In genomic region chr12:118376089-118377004, GRCh38 we compare ENCODE assay signal across 1 cellular context.
TF ChIP-seq lines count a peak whose summit lies in the region.

Gene SUDS3 (plus strand): TSS chr12:118376555. CDS start chr12:118376692, 137 bp downstream.

TF ChIP-seq in HepG2, 621 proteins besides CTCF, POLR2A, EP300 and RAD21 (continued from another document and continues in another):
- TF ChIP-seq ARID4A (CRISPR knock-in tag; IDR thresholded peaks at IDR 0.05; ENCODE audit: borderline replicate concordance) (peak; percentile 93), HOMEZ (CRISPR knock-in tag; IDR thresholded peaks at IDR 0.05; ENCODE audit: low read depth) (peak; percentile 28; the same call in 1 of the 2 replicates), PBX2 (CRISPR knock-in tag; IDR thresholded peaks at IDR 0.05) (no peak), ZFY (CRISPR knock-in tag; IDR thresholded peaks at IDR 0.05) (peak; percentile 76), SAFB2 (CRISPR knock-in tag; IDR thresholded peaks at IDR 0.05; ENCODE audit: borderline replicate concordance, low read depth) (0 out of 2 replicates have a peak, but pooled peaks have one; percentile 42), ZNF766 (CRISPR knock-in tag; IDR thresholded peaks at IDR 0.05; ENCODE audit: borderline replicate concordance) (no peak), RFX3 (CRISPR knock-in tag; IDR thresholded peaks at IDR 0.05) (peak; percentile 41; the same call in 1 of the 2 replicates), ZXDC (CRISPR knock-in tag; IDR thresholded peaks at IDR 0.05) (no peak), ZNF562 (CRISPR knock-in tag; IDR thresholded peaks at IDR 0.05; ENCODE audit: borderline replicate concordance) (no peak), PHF8 (CRISPR knock-in tag; IDR thresholded peaks at IDR 0.05) (peak; percentile 61), PAWR (CRISPR knock-in tag; IDR thresholded peaks at IDR 0.05; ENCODE audit: borderline replicate concordance) (no peak; the same call in 1 of the 2 replicates), KLF6 (CRISPR knock-in tag; IDR thresholded peaks at IDR 0.05) (peak; percentile 33; the same call in 1 of the 2 replicates), ZNF333 (CRISPR knock-in tag; IDR thresholded peaks at IDR 0.05; ENCODE audit: borderline replicate concordance) (no peak; the same call in 1 of the 2 replicates), ZNF782 (CRISPR knock-in tag; IDR thresholded peaks at IDR 0.05; ENCODE audit: borderline replicate concordance) (no peak), ZNF292 (CRISPR knock-in tag; IDR thresholded peaks at IDR 0.05; ENCODE audit: borderline replicate concordance, low read depth) (no peak), BORCS8-MEF2B (CRISPR knock-in tag; IDR thresholded peaks at IDR 0.05) (no peak), CSRNP2 (CRISPR knock-in tag; conservative IDR thresholded peaks at IDR 0.05; ENCODE audit: low read depth) (no peak), RXRB (CRISPR knock-in tag; IDR thresholded peaks at IDR 0.05; ENCODE audit: borderline replicate concordance) (peak; percentile 29; the same call in 1 of the 2 replicates), FIP1L1 (IDR thresholded peaks at IDR 0.05; ENCODE audit: borderline replicate concordance, insufficient read depth, low read depth, low read length) (peak; percentile 88; the same call in 1 of the 2 replicates), RNF219 (CRISPR knock-in tag; IDR thresholded peaks at IDR 0.05) (no peak), ZNF383 (CRISPR knock-in tag; IDR thresholded peaks at IDR 0.05; ENCODE audit: borderline replicate concordance) (0 out of 2 replicates have a peak, but pooled peaks have one; percentile 46), ZNF773 (CRISPR knock-in tag; IDR thresholded peaks at IDR 0.05; ENCODE audit: borderline replicate concordance) (no peak; the same call in 1 of the 2 replicates), E2F1 (CRISPR knock-in tag; IDR thresholded peaks at IDR 0.05) (peak; percentile 52; the same call in 1 of the 2 replicates), MAFK (conservative IDR thresholded peaks at IDR 0.05 in 1 of 2, IDR thresholded peaks at IDR 0.05 in 1 of 2; ENCODE audit: low read length in 2 of 2) (no peak), HNF4A (CRISPR knock-in tag; IDR thresholded peaks at IDR 0.05) (no peak), MBNL3 (CRISPR knock-in tag; conservative IDR thresholded peaks at IDR 0.05) (no peak), ZBTB46 (CRISPR knock-in tag; IDR thresholded peaks at IDR 0.05; ENCODE audit: borderline replicate concordance) (no peak), ZNF550 (CRISPR knock-in tag; IDR thresholded peaks at IDR 0.05; ENCODE audit: borderline replicate concordance) (0 out of 2 replicates have a peak, but pooled peaks have one; percentile 66), NONO (IDR thresholded peaks at IDR 0.05) (no peak), NONO (CRISPR knock-in tag; conservative IDR thresholded peaks at IDR 0.05) (peak; percentile 94), NCOA5 (CRISPR knock-in tag; IDR thresholded peaks at IDR 0.05) (no peak), RBFOX2 (IDR thresholded peaks at IDR 0.05; ENCODE audit: low read depth, low read length) (peak; percentile 91), MAF1 (CRISPR knock-in tag; IDR thresholded peaks at IDR 0.05; ENCODE audit: borderline replicate concordance) (no peak), NR1H2 (CRISPR knock-in tag; IDR thresholded peaks at IDR 0.05; ENCODE audit: borderline replicate concordance, low read depth) (no peak), SMAD9 (CRISPR knock-in tag; IDR thresholded peaks at IDR 0.05) (no peak), PREB (CRISPR knock-in tag; IDR thresholded peaks at IDR 0.05) (no peak), ZNF543 (CRISPR knock-in tag; IDR thresholded peaks at IDR 0.05) (0 out of 2 replicates have a peak, but pooled peaks have one; percentile 49), YEATS4 (CRISPR knock-in tag; IDR thresholded peaks at IDR 0.05; ENCODE audit: borderline replicate concordance) (peak; percentile 59; the same call in 1 of the 2 replicates), TAF15 (IDR thresholded peaks at IDR 0.05; ENCODE audit: low read depth, low read length, poor library complexity, severe bottlenecking) (no peak), ZBTB26 (CRISPR knock-in tag; IDR thresholded peaks at IDR 0.05; ENCODE audit: borderline replicate concordance) (peak; percentile 71; the same call in 1 of the 2 replicates)
